ENCODE assay signal across 35 cellular contexts in the genomic region with DNA sequence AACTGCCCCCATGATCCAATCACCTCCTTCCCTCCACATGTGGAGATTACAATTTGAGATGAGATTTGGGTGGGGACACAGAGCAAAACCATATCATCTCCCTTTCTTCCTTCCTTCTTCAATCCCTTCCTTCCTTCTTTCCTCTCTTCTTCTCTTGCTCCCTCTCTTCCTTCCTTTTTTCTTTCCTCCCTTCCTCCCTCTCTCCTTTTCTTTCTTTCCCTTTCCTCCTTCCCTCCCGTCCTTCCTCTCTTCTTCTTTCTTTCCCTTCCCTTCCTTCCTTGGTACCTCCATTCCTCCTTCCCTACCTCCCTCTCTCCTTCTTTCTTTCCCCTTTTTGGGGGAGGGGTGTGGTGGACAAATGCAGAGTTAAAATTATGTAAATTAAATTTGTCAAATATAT.
"Had no signal": no experiment of that assay in that cellular context is flagged by ENCODE, and none has a peak within 500 bp of the region (broad histone marks: within the 10 kb centered on the region; RNA-seq: fewer than 3 reads in every experiment).

No MANE protein-coding gene starts in this region.

- H3K4me3 ChIP-seq: MG63 had no signal

- H3K27me3 ChIP-seq: MG63 had no signal

- DNase-seq: Karpas-422, Kasumi-1, MG63, MM.1S, MV-4-11, NCI-H1048, NCI-H1092, NCI-H1092 treated with DMSO at 0.1 percent for 48 hours, NCI-H1105, NCI-H1105 treated with DMSO at 0.1 percent for 48 hours, NCI-H1417, NCI-H1417 treated with DMSO at 0.1 percent for 48 hours, NCI-H1436, NCI-H1436 treated with DMSO at 0.1 percent for 48 hours, NCI-H146, NCI-H1694, NCI-H1694 treated with DMSO at 0.1 percent for 48 hours, NCI-H187, NCI-H187 treated with DMSO at 0.1 percent for 48 hours, NCI-H1930, NCI-H2029, NCI-H2029 treated with DMSO at 0.1 percent for 48 hours, NCI-H2081, NCI-H2081 treated with DMSO at 0.1 percent for 48 hours, NCI-H2107, NCI-H2171, NCI-H2171 treated with DMSO at 0.1 percent for 48 hours, NCI-H2227 treated with DMSO at 0.1 percent for 48 hours, NCI-H226, NCI-H345, NCI-H446, NCI-H446 treated with DMSO at 0.1 percent for 48 hours, NCI-H510A, NCI-H510A treated with DMSO at 0.1 percent for 48 hours, NCI-H524 had no signal

- H3K36me3 ChIP-seq: MG63 had no signal

- H3K9me3 ChIP-seq: MG63 had no signal
